ENCODE assay signal across 13 cellular contexts in the genomic region with DNA sequence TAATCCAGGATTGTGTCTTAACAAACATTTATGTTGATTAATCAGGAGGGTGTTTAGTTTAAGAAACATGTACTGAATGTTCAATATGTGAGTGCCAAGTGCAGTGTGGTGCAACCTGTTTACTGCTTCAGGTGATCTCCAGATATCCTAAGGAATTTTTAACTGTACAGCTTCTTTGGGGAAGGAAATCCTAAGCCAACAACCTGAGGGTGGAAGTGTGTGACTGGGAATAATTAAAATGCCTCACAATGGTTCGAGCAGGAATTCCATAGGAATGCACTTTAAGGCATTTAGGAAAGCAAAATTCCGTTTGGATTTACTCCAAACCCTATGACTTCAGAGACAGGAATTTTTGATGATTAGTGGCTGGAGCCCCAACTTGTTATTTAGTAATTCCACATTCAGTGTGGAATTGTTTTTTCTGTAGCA. TPM values are rescaled to one million over a fixed set of nuclear protein-coding genes. Genes with fewer than 3 reads are reported as not detected.
A peak's percentile ranks its signal among the peaks of the same experiment; 100 is the strongest.
DNase-seq lines count a peak whose midpoint lies in the region; ATAC-seq and TF ChIP-seq lines count a peak whose summit lies in the region.
"Had no signal": no experiment of that assay in that cellular context is flagged by ENCODE, and none has a peak within 500 bp of the region (broad histone marks: within the 10 kb centered on the region; RNA-seq: fewer than 3 reads in every experiment).

No MANE protein-coding gene starts in this region.

- no peak overlapping the region for H2AK5ac ChIP-seq in H9 (ENCODE audit: insufficient read length, low read length)

- no peak for TF ChIP-seq EP300 in stomach (IDR thresholded peaks at IDR 0.05)

- H3K27ac Mint-ChIP-seq in H9 = peak overlapping the region in 2 of 3 experiments; percentile 50 to 93; a peak in 5 of 7 replicates
- H3K27ac Mint-ChIP-seq in T-helper 2 cell treated with Interferon-gamma antibody and Interleukin-4, amounts not matched to agents 5 μg/mL and 100 μg/mL, for 36 hours = no peak overlapping the region
- H3K27ac Mint-ChIP-seq: activated CD8-positive, alpha-beta memory T cell treated with anti-CD3 and anti-CD28 coated beads, Interleukin-2, amount 10 ng/mL, durations not matched to agents 7 days and 5 days; stimulated activated naive B cell treated with anti-CD40 and anti-IgM and Interleukin-4, amounts not matched to agents 10 μg/mL and 1 μg/mL and 100 μg/mL, for 72 hours had no signal

- TF ChIP-seq CTCF in H9 (conservative IDR thresholded peaks at IDR 0.05) = no peak
- no peak for TF ChIP-seq CTCF in ascending aorta (IDR thresholded peaks at IDR 0.05)
- no peak for TF ChIP-seq CTCF in hepatocyte (IDR thresholded peaks at IDR 0.05; ENCODE audit: poor library complexity)
- TF ChIP-seq CTCF in stomach (IDR thresholded peaks at IDR 0.05) = no peak

- H2BK120ac ChIP-seq in H9 (ENCODE audit: low read depth, low read length, poor library complexity, severe bottlenecking) = no peak overlapping the region

- no CpG with 5 or more reads among the region's 2 CpGs for WGBS in H9 (ENCODE audit: extremely low coverage, insufficient read length, low lambda C conversion rate)
- 22% methylated on average over 2 of the region's 2 CpGs for WGBS in hepatocyte (ENCODE audit: low lambda C conversion rate, missing lambda C conversion rate)
- WGBS in stomach, 5 donors = 29 to 62% (median 47%) methylated on average over 2 of the region's 2 CpGs

- no peak overlapping the region for H3K23ac ChIP-seq in H9 (ENCODE audit: insufficient read length, low read depth, low read length)

- peaks cover 91 to 94% of the 10 kb centered on the region in 2 experiments for H3K4me1 Mint-ChIP-seq in H9
- peaks cover 13% of the 10 kb centered on the region for H3K4me1 Mint-ChIP-seq in T-helper 2 cell treated with Interferon-gamma antibody and Interleukin-4, amounts not matched to agents 5 μg/mL and 100 μg/mL, for 36 hours (ENCODE audit: low read depth)

- no peak overlapping the region for H2BK12ac ChIP-seq in H9 (ENCODE audit: insufficient read length, low read depth, low read length)

- H3K4ac ChIP-seq in H9 (ENCODE audit: low read depth, low read length) = no peak overlapping the region

- TF ChIP-seq POLR2A in stomach (IDR thresholded peaks at IDR 0.05) = no peak

- no peak overlapping the region for H2BK20ac ChIP-seq in H9 (ENCODE audit: low read depth, low read length, poor library complexity, severe bottlenecking)

- no peaks in the 10 kb centered on the region for H3K36me3 Mint-ChIP-seq in H9 (ENCODE audit: insufficient read depth in 1 of 3, low read depth in 3 of 3)
- no peaks in the 10 kb centered on the region for H3K36me3 Mint-ChIP-seq in T-helper 2 cell treated with Interferon-gamma antibody and Interleukin-4, amounts not matched to agents 5 μg/mL and 100 μg/mL, for 36 hours (ENCODE audit: low read depth)
- H3K36me3 Mint-ChIP-seq: stimulated activated naive B cell treated with anti-CD40 and anti-IgM and Interleukin-4, amounts not matched to agents 10 μg/mL and 1 μg/mL and 100 μg/mL, for 72 hours had no signal

- DNase-seq in H9 (no peak), ascending aorta (ENCODE audit: low spot score in 2 of 2) (no peak), hepatocyte (ENCODE audit: low spot score) (no peak), stomach (no peak), iPS-NIHi7 (ENCODE audit: extremely low spot score) (no peak)
- DNase-seq in T-helper 2 cell treated with Interferon-gamma antibody and Interleukin-4, amounts not matched to agents 5 μg/mL and 100 μg/mL, for 36 hours (ENCODE audit: low spot score) = no peak
- DNase-seq: activated CD8-positive, alpha-beta memory T cell treated with anti-CD3 and anti-CD28 coated beads, Interleukin-2, amount 10 ng/mL, durations not matched to agents 7 days and 5 days; H7; stimulated activated naive B cell treated with anti-CD40 and anti-IgM and Interleukin-4, amounts not matched to agents 10 μg/mL and 1 μg/mL and 100 μg/mL, for 72 hours had no signal

- H3K9me3 Mint-ChIP-seq in H9 = no peaks in the 10 kb centered on the region
- H3K9me3 Mint-ChIP-seq in T-helper 2 cell treated with Interferon-gamma antibody and Interleukin-4, amounts not matched to agents 5 μg/mL and 100 μg/mL, for 36 hours = no peaks in the 10 kb centered on the region
- H3K9me3 Mint-ChIP-seq: stimulated activated naive B cell treated with anti-CD40 and anti-IgM and Interleukin-4, amounts not matched to agents 10 μg/mL and 1 μg/mL and 100 μg/mL, for 72 hours had no signal

- H2AFZ ChIP-seq in H9 (ENCODE audit: low read length) = no peak overlapping the region
- H2AFZ ChIP-seq in hepatocyte = no peak overlapping the region

- no peak overlapping the region for H3T11ph ChIP-seq in H9 (ENCODE audit: low read length)

- no peak overlapping the region for H3K14ac ChIP-seq in H9 (ENCODE audit: insufficient read depth, low read length)

- peaks cover 55% of the 10 kb centered on the region for H3K79me2 ChIP-seq in H9 (ENCODE audit: insufficient read depth, low read length)
- peaks cover 95% of the 10 kb centered on the region for H3K79me2 ChIP-seq in hepatocyte

- no peak overlapping the region for H4K5ac ChIP-seq in H9 (ENCODE audit: insufficient read length, low read depth, low read length)

- H3K9ac ChIP-seq in H9 (ENCODE audit: extremely low read depth, insufficient read length, low read length) = no peak overlapping the region
- H3K9ac ChIP-seq: KMS-11 had no signal

- H3K4me3 ChIP-seq in ascending aorta (no peak overlapping the region), hepatocyte (no peak overlapping the region), stomach (no peak overlapping the region)

- intact Hi-C loops in ascending aorta (cut with DNase I) = loop anchor here (2.0 kb wide), 2 partner anchors 15 to 81 kb away; no protein-coding TSS in a partner anchor
- intact Hi-C loops in stomach (cut with DNase I; ENCODE audit: low total_unique reads) = no loop called here

- H3K56ac ChIP-seq in H9 (ENCODE audit: insufficient read length, low read depth, low read length) = no peak overlapping the region

- H3K79me1 ChIP-seq in H9 (ENCODE audit: insufficient read depth, low read depth, low read length, poor library complexity, severe bottlenecking) = peaks cover 3% of the 10 kb centered on the region

- peak overlapping the region in 1 of 2 experiments; percentile 6; a peak in 1 of 5 replicates for H3K4me3 Mint-ChIP-seq in H9
- H3K4me3 Mint-ChIP-seq in T-helper 2 cell treated with Interferon-gamma antibody and Interleukin-4, amounts not matched to agents 5 μg/mL and 100 μg/mL, for 36 hours = no peak overlapping the region
- H3K4me3 Mint-ChIP-seq: activated CD8-positive, alpha-beta memory T cell treated with anti-CD3 and anti-CD28 coated beads, Interleukin-2, amount 10 ng/mL, durations not matched to agents 7 days and 5 days; stimulated activated naive B cell treated with anti-CD40 and anti-IgM and Interleukin-4, amounts not matched to agents 10 μg/mL and 1 μg/mL and 100 μg/mL, for 72 hours had no signal

- no peak overlapping the region for H3K18ac ChIP-seq in H9 (ENCODE audit: insufficient read length, low read depth, low read length)

- no peaks in the 10 kb centered on the region for H3K9me3 ChIP-seq in H9 (ENCODE audit: control insufficient read depth, low read depth, low read length)
- H3K9me3 ChIP-seq in ascending aorta = no peaks in the 10 kb centered on the region
- no peaks in the 10 kb centered on the region for H3K9me3 ChIP-seq in hepatocyte (ENCODE audit: low read depth)
- H3K9me3 ChIP-seq in stomach = no peaks in the 10 kb centered on the region

- H3K27me3 ChIP-seq in H9 (ENCODE audit: insufficient read depth, low read length) (no peaks in the 10 kb centered on the region), ascending aorta (no peaks in the 10 kb centered on the region), hepatocyte (no peaks in the 10 kb centered on the region), stomach (no peaks in the 10 kb centered on the region)

- H2BK5ac ChIP-seq in H9 (ENCODE audit: insufficient read length, low read length) = no peak overlapping the region

- H3K9me2 ChIP-seq in hepatocyte (replicated peaks; ENCODE audit: insufficient read depth) = no peaks in the 10 kb centered on the region

- no peaks in the 10 kb centered on the region for H3K27me3 Mint-ChIP-seq in H9 (ENCODE audit: low read depth)
- H3K27me3 Mint-ChIP-seq in T-helper 2 cell treated with Interferon-gamma antibody and Interleukin-4, amounts not matched to agents 5 μg/mL and 100 μg/mL, for 36 hours (ENCODE audit: low read depth) = peaks cover 8% of the 10 kb centered on the region
- H3K27me3 Mint-ChIP-seq: activated CD8-positive, alpha-beta memory T cell treated with anti-CD3 and anti-CD28 coated beads, Interleukin-2, amount 10 ng/mL, durations not matched to agents 7 days and 5 days; stimulated activated naive B cell treated with anti-CD40 and anti-IgM and Interleukin-4, amounts not matched to agents 10 μg/mL and 1 μg/mL and 100 μg/mL, for 72 hours had no signal

- H4K91ac ChIP-seq in H9 (ENCODE audit: insufficient read length, low read depth, low read length) = no peak overlapping the region

- no peak overlapping the region for H4K8ac ChIP-seq in H9 (replicated peaks; ENCODE audit: insufficient read length, low read depth, low read length)

- H3K36me3 ChIP-seq in ascending aorta (peaks cover 0 to 4% of the 10 kb centered on the region in 2 donors), hepatocyte (replicated peaks; ENCODE audit: insufficient read depth, low read depth) (no peaks in the 10 kb centered on the region), stomach (no peaks in the 10 kb centered on the region)

- H3K4me2 ChIP-seq in H9 (ENCODE audit: insufficient read depth, insufficient read length, low read length) (peak overlapping the region; percentile 14), hepatocyte (peak overlapping the region; percentile 20)
- H3K4me2 ChIP-seq: KMS-11 had no signal

- ATAC-seq in GM18909 (IDR thresholded peaks at IDR 0.05; ENCODE audit: poor library complexity, unreplicated experiment) = no peak
- no peak for ATAC-seq in GM18867 (IDR thresholded peaks at IDR 0.05; ENCODE audit: unreplicated experiment)
- ATAC-seq: activated CD8-positive, alpha-beta memory T cell treated with anti-CD3 and anti-CD28 coated beads, Interleukin-2, amount 10 ng/mL, durations not matched to agents 7 days and 5 days; Right ventricle myocardium inferior; stimulated activated naive B cell treated with anti-CD40 and anti-IgM and Interleukin-4, amounts not matched to agents 10 μg/mL and 1 μg/mL and 100 μg/mL, for 72 hours had no signal

- no peaks in the 10 kb centered on the region for H4K20me1 ChIP-seq in H9 (ENCODE audit: control insufficient read depth, insufficient read depth, insufficient read length)
- peaks cover 38% of the 10 kb centered on the region for H4K20me1 ChIP-seq in hepatocyte (ENCODE audit: insufficient read depth, poor library complexity, severe bottlenecking)

- H3K23me2 ChIP-seq in H9 (ENCODE audit: insufficient read length, low read depth, low read length, poor library complexity, severe bottlenecking) = no peaks in the 10 kb centered on the region

- peaks cover 45% of the 10 kb centered on the region for H3K4me1 ChIP-seq in H9 (ENCODE audit: insufficient read depth, low read length)
- H3K4me1 ChIP-seq in ascending aorta = peaks cover 28 to 84% of the 10 kb centered on the region in 2 donors
- H3K4me1 ChIP-seq in hepatocyte (ENCODE audit: insufficient read depth) = peaks cover 60% of the 10 kb centered on the region
- peaks cover 47 to 95% (median 83%) of the 10 kb centered on the region in 4 donors for H3K4me1 ChIP-seq in stomach

- H3K27ac ChIP-seq in H9 (ENCODE audit: insufficient read length, low read depth, low read length) = peak overlapping the region; percentile 44
- peak overlapping the region; percentile 42 to 48 for H3K27ac ChIP-seq in ascending aorta
- peak overlapping the region; percentile 21 for H3K27ac ChIP-seq in hepatocyte
- peak overlapping the region in 4 of 5 donors; percentile 15 to 77 (median 44) for H3K27ac ChIP-seq in stomach
- H3K27ac ChIP-seq: KMS-11 had no signal

- no peak overlapping the region for H2BK15ac ChIP-seq in H9 (ENCODE audit: low read depth, low read length)

RNA-seq across cellular contexts. Expression of gene CRIM1, which starts 16.4 kb away (rescaled TPM):
- total RNA-seq in H9 (2021) (27.0 and 27.6 TPM in 2 replicates), ascending aorta (273 TPM), hepatocyte (40.8 and 49.0 TPM in 2 replicates), stomach (100 to 1,000 TPM in 3 of 5 donors, 10 to 100 TPM in 2; 46.5 to 158 (median 104) TPM)
- polyA plus RNA-seq in hepatocyte (19.1 and 23.0 TPM in 2 replicates), stomach (1 to 10 TPM; 3.1 to 7.0 (median 6.7) TPM)
